ENCODE assay signal across 7 cellular contexts in genomic region chrX:132488092-132488749, GRCh38. TPM values are rescaled to one million over a fixed set of nuclear protein-coding genes. Genes with fewer than 3 reads are reported as not detected.
A peak's percentile ranks its signal among the peaks of the same experiment; 100 is the strongest.
DNase-seq lines count a peak whose midpoint lies in the region; ATAC-seq and TF ChIP-seq lines count a peak whose summit lies in the region.

No MANE protein-coding gene starts in this region.

- H3K27me3 Mint-ChIP-seq in activated CD8-positive, alpha-beta T cell treated with anti-CD3 and anti-CD28 coated beads for 36 hours: no peaks in the 10 kb centered on the region

- H3K4me3 ChIP-seq in NB4 (ENCODE audit: low read depth, low read length) (peak overlapping the region; percentile 86), foreskin fibroblast (ENCODE audit: low read depth in 1 of 2, low read length in 2 of 2) (peak overlapping the region; percentile 58 to 71), parathyroid adenoma (ENCODE audit: low read depth, low read length) (peak overlapping the region; percentile 65)

- H2AFZ ChIP-seq in parathyroid adenoma: peak overlapping the region; percentile 94

- no peaks in the 10 kb centered on the region for H3K36me3 Mint-ChIP-seq in activated CD8-positive, alpha-beta T cell treated with anti-CD3 and anti-CD28 coated beads for 36 hours (ENCODE audit: low read depth)

- no peaks in the 10 kb centered on the region for H3K36me3 ChIP-seq in parathyroid adenoma (ENCODE audit: control insufficient read depth, insufficient read depth, low read length)

- POLR2A ChIA-PET in activated CD8-positive, alpha-beta T cell treated with anti-CD3 and anti-CD28 coated beads for 36 hours (lab: Charles Lee): interaction anchor here (1.0 to 1.3 kb wide), 3 partner anchors 8 to 14 kb away, joined by 3 to 4 read pairs (median 4); no protein-coding TSS in a partner anchor

- TF ChIP-seq CTCF in GM13977 (IDR thresholded peaks at IDR 0.05; ENCODE audit: extremely low read depth, insufficient read depth, missing control alignments) (no peak), NB4 (IDR thresholded peaks at IDR 0.05; ENCODE audit: low read depth, low read length) (no peak), foreskin fibroblast (IDR thresholded peaks at IDR 0.05; ENCODE audit: low read depth, low read length) (no peak), parathyroid adenoma (IDR thresholded peaks at IDR 0.05) (no peak)
- TF ChIP-seq CTCF in activated CD8-positive, alpha-beta T cell treated with anti-CD3 and anti-CD28 coated beads for 36 hours (IDR thresholded peaks at IDR 0.05): no peak

- H3K27ac ChIP-seq in parathyroid adenoma: peak overlapping the region; percentile 92

- H3K4me3 Mint-ChIP-seq in activated CD8-positive, alpha-beta T cell treated with anti-CD3 and anti-CD28 coated beads for 36 hours: peak overlapping the region; percentile 84

- no peaks in the 10 kb centered on the region for H3K79me2 ChIP-seq in parathyroid adenoma

- H3K27me3 ChIP-seq in parathyroid adenoma (ENCODE audit: control insufficient read depth, insufficient read depth, low read length): no peaks in the 10 kb centered on the region

- intact Hi-C loops in activated CD8-positive, alpha-beta T cell treated with anti-CD3 and anti-CD28 coated beads for 36 hours (cut with micrococcal nuclease): loop anchor here (10.0 kb wide), 2 partner anchors 273 to 463 kb away; partner anchors contain the start of genes RAP2C and STK26

- in situ Hi-C loops in GM13977 (cut with MboI; ENCODE audit: low pct_unique_long_range_greater_than_20kb, low sequenced_read_pairs, unreplicated experiment): no loop called here

- DNase-seq in GM13977 (ENCODE audit: low spot score) (peak; percentile 16), NB4 (ENCODE audit: low read depth) (peak; percentile 79), foreskin fibroblast (peak; percentile 41 to 63), iPS-NIHi7 (ENCODE audit: extremely low spot score) (no peak)
- DNase-seq in activated CD8-positive, alpha-beta T cell treated with anti-CD3 and anti-CD28 coated beads for 36 hours: peak; percentile 35

- no peak overlapping the region for H3K9ac ChIP-seq in parathyroid adenoma

- no peaks in the 10 kb centered on the region for H3K9me3 Mint-ChIP-seq in activated CD8-positive, alpha-beta T cell treated with anti-CD3 and anti-CD28 coated beads for 36 hours

- H3K27ac Mint-ChIP-seq in activated CD8-positive, alpha-beta T cell treated with anti-CD3 and anti-CD28 coated beads for 36 hours: peak overlapping the region; percentile 98

- H3K4me1 Mint-ChIP-seq in activated CD8-positive, alpha-beta T cell treated with anti-CD3 and anti-CD28 coated beads for 36 hours (ENCODE audit: low read depth): peaks cover 49% of the 10 kb centered on the region

- ATAC-seq in activated CD8-positive, alpha-beta T cell treated with anti-CD3 and anti-CD28 coated beads for 36 hours: peak; percentile 45
- no peak for ATAC-seq in HG03520 (IDR thresholded peaks at IDR 0.05; ENCODE audit: unreplicated experiment)

- peak overlapping the region; percentile 68 for H3K4me2 ChIP-seq in parathyroid adenoma (ENCODE audit: low read length)

- CTCF ChIA-PET in activated CD8-positive, alpha-beta T cell treated with anti-CD3 and anti-CD28 coated beads for 36 hours (lab: Charles Lee): interaction anchor here (1.2 to 1.3 kb wide), 2 partner anchors 10 to 125 kb away, joined by 3 read pairs; no protein-coding TSS in a partner anchor

- no peaks in the 10 kb centered on the region for H3K9me3 ChIP-seq in parathyroid adenoma (ENCODE audit: control insufficient read depth, low read length)

- no peaks in the 10 kb centered on the region for H3K4me1 ChIP-seq in parathyroid adenoma

- TF ChIP-seq POLR2A in NB4 (IDR thresholded peaks at IDR 0.05; ENCODE audit: extremely low read depth, insufficient read length): no peak

RNA-seq across cellular contexts. Expression of gene MBNL3, which starts 0.6 kb away (rescaled TPM):
- 10 to 100 TPM; 19.8 to 23.3 TPM for total RNA-seq in activated CD8-positive, alpha-beta T cell treated with anti-CD3 and anti-CD28 coated beads for 36 hours
